Comparison of ENCODE assay signal across 1 cellular context in genomic region chr6:28751514-28751913, GRCh38.
A peak's percentile ranks its signal among the peaks of the same experiment; 100 is the strongest.
TF ChIP-seq lines count a peak whose summit lies in the region.

No MANE protein-coding gene starts in this region.

TF ChIP-seq in K562, 482 proteins besides CTCF, POLR2A, EP300 and RAD21 (continued from another document and continues in another):
- TF ChIP-seq CREB3L1 (IDR thresholded peaks at IDR 0.05; ENCODE audit: borderline replicate concordance, low read depth) (no peak), ZNF518B (CRISPR knock-in tag; IDR thresholded peaks at IDR 0.05) (no peak), SRSF1 (IDR thresholded peaks at IDR 0.05; ENCODE audit: low read depth, low read length) (no peak), RBM34 (IDR thresholded peaks at IDR 0.05; ENCODE audit: borderline replicate concordance, insufficient read depth, low read length) (no peak), RERE (CRISPR knock-in tag; IDR thresholded peaks at IDR 0.05; ENCODE audit: borderline replicate concordance) (no peak), CREB3 (tag; conservative IDR thresholded peaks at IDR 0.05; ENCODE audit: low read depth) (no peak), ZNF707 (CRISPR knock-in tag; conservative IDR thresholded peaks at IDR 0.05) (no peak), SLC30A9 (CRISPR knock-in tag; IDR thresholded peaks at IDR 0.05) (no peak), ZNF239 (CRISPR knock-in tag; IDR thresholded peaks at IDR 0.05) (no peak), PURB (CRISPR knock-in tag; IDR thresholded peaks at IDR 0.05; ENCODE audit: low read depth) (no peak), PHF21A (IDR thresholded peaks at IDR 0.05; ENCODE audit: borderline replicate concordance, low read depth) (no peak), NFE2L1 (tag; IDR thresholded peaks at IDR 0.05; ENCODE audit: borderline replicate concordance, low read depth) (no peak), SRSF9 (IDR thresholded peaks at IDR 0.05; ENCODE audit: borderline replicate concordance, low read depth, low read length) (no peak), PTRF (tag; IDR thresholded peaks at IDR 0.05) (no peak), TEAD1 (CRISPR knock-in tag; IDR thresholded peaks at IDR 0.05) (no peak), FOXA3 (CRISPR knock-in tag; conservative IDR thresholded peaks at IDR 0.05 in 1 of 2, IDR thresholded peaks at IDR 0.05 in 1 of 2) (no peak), KDM4B (IDR thresholded peaks at IDR 0.05; ENCODE audit: borderline replicate concordance in 2 of 2, low read depth in 1 of 2) (no peak), ATF4 (CRISPR knock-in tag; IDR thresholded peaks at IDR 0.05) (no peak), ZNF280A (IDR thresholded peaks at IDR 0.05; ENCODE audit: low read depth, partially characterized antibody) (no peak), BMI1 (IDR thresholded peaks at IDR 0.05; ENCODE audit: low read length) (no peak), TBL1XR1 (IDR thresholded peaks at IDR 0.05; ENCODE audit: low read length in 2 of 2) (no peak), ZFP36 (IDR thresholded peaks at IDR 0.05; ENCODE audit: low read depth, low read length, partially characterized antibody) (no peak), NELFE (IDR thresholded peaks at IDR 0.05; ENCODE audit: insufficient read depth, insufficient read length) (no peak), ZBTB8A (IDR thresholded peaks at IDR 0.05; ENCODE audit: partially characterized antibody) (no peak), SMARCE1 (IDR thresholded peaks at IDR 0.05) (peak; percentile 56), ZNF134 (CRISPR knock-in tag; conservative IDR thresholded peaks at IDR 0.05) (no peak), POU5F1 (IDR thresholded peaks at IDR 0.05; ENCODE audit: borderline replicate concordance, low read depth, low read length, partially characterized antibody) (no peak), CHCHD3 (CRISPR knock-in tag; IDR thresholded peaks at IDR 0.05) (no peak), CBX2 (IDR thresholded peaks at IDR 0.05; ENCODE audit: insufficient read depth, low read length, poor library complexity, severe bottlenecking) (no peak), TRIM28 (IDR thresholded peaks at IDR 0.05) (no peak), GABPB2 (CRISPR knock-in tag; conservative IDR thresholded peaks at IDR 0.05) (no peak), ARHGAP35 (IDR thresholded peaks at IDR 0.05; ENCODE audit: partially characterized antibody) (no peak), ZKSCAN1 (IDR thresholded peaks at IDR 0.05; ENCODE audit: low read depth, low read length) (no peak), HDAC3 (IDR thresholded peaks at IDR 0.05; ENCODE audit: borderline replicate concordance, partially characterized antibody) (no peak), SIRT6 (IDR thresholded peaks at IDR 0.05; ENCODE audit: low read depth, low read length) (no peak), WHSC1 (IDR thresholded peaks at IDR 0.05; ENCODE audit: low read length) (no peak), HNRNPUL1 (IDR thresholded peaks at IDR 0.05; ENCODE audit: low read length) (no peak), KDM5B (IDR thresholded peaks at IDR 0.05; ENCODE audit: insufficient replicate concordance, low read depth, low read length) (no peak), ZNF143 (CRISPR knock-in tag; IDR thresholded peaks at IDR 0.05) (no peak), ZNF551 (CRISPR knock-in tag; IDR thresholded peaks at IDR 0.05) (no peak), ARID4B (CRISPR knock-in tag; IDR thresholded peaks at IDR 0.05) (no peak), CHAMP1 (IDR thresholded peaks at IDR 0.05) (no peak), LEF1 (IDR thresholded peaks at IDR 0.05) (no peak; the same call in 1 of the 2 replicates)
